ENCODE assay signal across 13 cellular contexts in the genomic region with DNA sequence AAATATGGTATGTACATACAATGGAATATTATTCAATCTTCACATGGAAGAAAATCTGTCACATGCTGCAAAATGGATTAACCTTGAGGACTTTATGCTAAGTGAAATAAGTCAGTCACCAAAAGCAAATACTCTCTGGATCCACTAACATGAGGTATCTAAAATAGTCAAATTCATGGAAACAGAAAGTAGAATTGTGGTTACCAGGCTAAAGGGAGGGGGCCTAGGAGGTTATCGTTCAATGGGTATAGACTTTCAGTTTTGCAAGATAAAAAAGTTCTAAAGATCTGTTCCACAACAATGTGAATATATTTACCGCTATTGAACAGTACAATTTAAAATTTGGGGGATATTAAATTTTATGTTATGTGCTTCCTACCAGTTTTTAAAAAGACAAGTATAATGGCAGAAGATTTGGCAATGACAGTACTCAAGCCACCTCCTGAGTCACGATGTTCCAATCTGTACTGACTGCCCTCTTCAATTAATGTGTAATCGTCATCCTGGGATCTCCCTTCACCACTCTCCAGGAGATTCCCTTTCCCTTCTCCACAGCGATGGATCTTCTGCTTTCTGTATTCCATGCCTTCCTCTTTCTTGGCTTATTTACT. TPM values are rescaled to one million over a fixed set of nuclear protein-coding genes. Genes with fewer than 3 reads are reported as not detected.
DNase-seq lines count a peak whose midpoint lies in the region; ATAC-seq, FAIRE-seq and TF ChIP-seq lines count a peak whose summit lies in the region.
"Had no signal": no experiment of that assay in that cellular context is flagged by ENCODE, and none has a peak within 500 bp of the region (broad histone marks: within the 10 kb centered on the region; RNA-seq: fewer than 3 reads in every experiment).

No MANE protein-coding gene starts in this region.

- DNase-seq in GM12892 (ENCODE audit: insufficient read length) (no peak), epithelial cell of proximal tubule (ENCODE audit: low read depth) (peak; percentile 45), left lobe of liver (ENCODE audit: low spot score) (no peak), dermis blood vessel endothelial cell (no peak), glomerular visceral epithelial cell (ENCODE audit: extremely low spot score) (no peak)
- DNase-seq: effector CD4-positive, alpha-beta T cell had no signal

- TF ChIP-seq CTCF in epithelial cell of proximal tubule (conservative IDR thresholded peaks at IDR 0.05; ENCODE audit: low read depth, low read length): no peak

- FAIRE-seq in GM12892 (lab: Jason Lieb, UNC): peak; percentile 46

- no peak for TF ChIP-seq POLR2A in GM12892 (IDR thresholded peaks at IDR 0.05; ENCODE audit: low read depth, low read length)

- ATAC-seq in GM21515 (IDR thresholded peaks at IDR 0.05; ENCODE audit: unreplicated experiment) (peak; percentile 47), HG03520 (IDR thresholded peaks at IDR 0.05; ENCODE audit: unreplicated experiment) (peak; percentile 48), HG02763 (IDR thresholded peaks at IDR 0.05; ENCODE audit: unreplicated experiment) (no peak), left lobe of liver (no peak)
- ATAC-seq: HCT116, Panc1, sciatic nerve had no signal

- no peak overlapping the region for H3K4me3 ChIP-seq in epithelial cell of proximal tubule (ENCODE audit: low read depth, low read length)
- H3K4me3 ChIP-seq: hepatocyte had no signal

RNA-seq across cellular contexts. Expression of a gene that starts 32.3 kb away (rescaled TPM):
- 0.70 TPM for polyA plus RNA-seq in GM12892 (2012; ENCODE audit: missing spikeins)
- total RNA-seq in epithelial cell of proximal tubule (22.4 and 40.4 TPM in 2 replicates), left lobe of liver (not detected), dermis blood vessel endothelial cell (1.0 and 1.3 TPM in 2 replicates)

Comparison
In these comparisons a context has a peak if more than half of its experiments do, and no peak if none do; other contexts are left out.
1. ATAC-seq: peak in GM21515 (single experiment) and HG03520 (single experiment); none in HG02763 (single experiment) and left lobe of liver (single experiment).
2. RNA of a gene that starts 32.3 kb away (total RNA-seq): 22.4 to 40.4 TPM in epithelial cell of proximal tubule; 1.0 to 1.3 TPM in dermis blood vessel endothelial cell and not detected in left lobe of liver (single experiment); every median in the first group is over 10 times any median in the second.